Comparison of ENCODE assay signal across 17 cellular contexts in genomic region chr19:46225558-46226004, GRCh38. TPM values are rescaled to one million over a fixed set of nuclear protein-coding genes. Genes with fewer than 3 reads are reported as not detected.
A peak's percentile ranks its signal among the peaks of the same experiment; 100 is the strongest.
DNase-seq lines count a peak whose midpoint lies in the region; ATAC-seq, FAIRE-seq and TF ChIP-seq lines count a peak whose summit lies in the region.
"Had no signal": no experiment of that assay in that cellular context is flagged by ENCODE, and none has a peak within 500 bp of the region (broad histone marks: within the 10 kb centered on the region; RNA-seq: fewer than 3 reads in every experiment).

No MANE protein-coding gene starts in this region.

- no peaks in the 10 kb centered on the region for H3K9me3 ChIP-seq in astrocyte (ENCODE audit: insufficient read depth, low read depth, low read length)
- H3K9me3 ChIP-seq in CD4-positive, alpha-beta T cell (ENCODE audit: control insufficient read depth, low read length), result no peaks in the 10 kb centered on the region
- H3K9me3 ChIP-seq: body of pancreas had no signal

- TF ChIP-seq CTCF in astrocyte (IDR thresholded peaks at IDR 0.05; ENCODE audit: insufficient read depth, low read depth, low read length), result no peak
- TF ChIP-seq CTCF in CD4-positive, alpha-beta T cell (IDR thresholded peaks at IDR 0.05), result no peak

- no peak overlapping the region for H3K4me3 ChIP-seq in astrocyte (ENCODE audit: insufficient read depth, low read depth, low read length)
- H3K4me3 ChIP-seq: body of pancreas, hepatocyte, lung had no signal

- CTCF ChIA-PET in CD4-positive, alpha-beta T cell (lab: Charles Lee), result no interaction called here

- H3K4me1 Mint-ChIP-seq in astrocyte (ENCODE audit: low read depth, unreplicated experiment), result peaks cover 9% of the 10 kb centered on the region
- H3K4me1 Mint-ChIP-seq in CD4-positive, alpha-beta T cell (ENCODE audit: low read depth), result no peaks in the 10 kb centered on the region

- ATAC-seq in CD4-positive, alpha-beta T cell (ENCODE audit: poor library complexity), result no peak
- ATAC-seq: body of pancreas had no signal

- no peaks in the 10 kb centered on the region for H3K79me2 ChIP-seq in astrocyte (ENCODE audit: insufficient read depth, low read length)
- H3K79me2 ChIP-seq: hepatocyte had no signal

- H3K27ac Mint-ChIP-seq in astrocyte (ENCODE audit: unreplicated experiment), result no peak overlapping the region
- H3K27ac Mint-ChIP-seq in CD4-positive, alpha-beta T cell, result no peak overlapping the region

- no peaks in the 10 kb centered on the region for H3K36me3 Mint-ChIP-seq in astrocyte (ENCODE audit: low read depth, unreplicated experiment)
- H3K36me3 Mint-ChIP-seq in CD4-positive, alpha-beta T cell (ENCODE audit: low read depth), result no peaks in the 10 kb centered on the region

- no peak for TF ChIP-seq POLR2A in H54 (IDR thresholded peaks at IDR 0.05; ENCODE audit: low read depth, low read length)

- intact Hi-C loops in posterior vena cava (cut with DNase I), result no loop called here
- intact Hi-C loops in CD4-positive, alpha-beta T cell (cut with DNase I, micrococcal nuclease), result no loop called here

- no peak overlapping the region for H3K9ac ChIP-seq in astrocyte (ENCODE audit: low read length)

- peaks cover 62% of the 10 kb centered on the region for H3K27me3 ChIP-seq in astrocyte (ENCODE audit: insufficient read depth, low read length)
- H3K27me3 ChIP-seq in CD4-positive, alpha-beta T cell (ENCODE audit: control insufficient read depth, insufficient read depth, low read length), result peaks cover 31% of the 10 kb centered on the region
- H3K27me3 ChIP-seq: body of pancreas had no signal

- no peak overlapping the region for H2AFZ ChIP-seq in astrocyte (ENCODE audit: low read depth, low read length)
- H2AFZ ChIP-seq: hepatocyte had no signal

- no peaks in the 10 kb centered on the region for H3K36me3 ChIP-seq in astrocyte (ENCODE audit: insufficient read depth, low read length)

- no peaks in the 10 kb centered on the region for H3K4me1 ChIP-seq in astrocyte (ENCODE audit: insufficient read depth, low read length)

- peaks cover 7% of the 10 kb centered on the region for H4K20me1 ChIP-seq in astrocyte (ENCODE audit: insufficient read depth, low read length)

- no peak overlapping the region for H3K4me3 Mint-ChIP-seq in astrocyte (ENCODE audit: unreplicated experiment)
- no peak overlapping the region for H3K4me3 Mint-ChIP-seq in CD4-positive, alpha-beta T cell

- POLR2A ChIA-PET in CD4-positive, alpha-beta T cell (lab: Charles Lee), result no interaction called here

- no peak overlapping the region for H3K27ac ChIP-seq in astrocyte (ENCODE audit: low read depth, low read length)
- no peak overlapping the region for H3K27ac ChIP-seq in CD4-positive, alpha-beta T cell (ENCODE audit: low read depth, low read length)
- H3K27ac ChIP-seq: body of pancreas, hepatocyte had no signal

- no peak overlapping the region for H3K4me2 ChIP-seq in astrocyte (ENCODE audit: low read length)
- H3K4me2 ChIP-seq: hepatocyte had no signal

- DNase-seq in ELF-1 (ENCODE audit: low read depth, low spot score), result peak; percentile 19
- DNase-seq in Kasumi-1 (lab: John Stamatoyannopoulos, UW), result peak; percentile 4 to 38
- peak; percentile 10 for DNase-seq in astrocyte (ENCODE audit: low read depth)
- DNase-seq in islet precursor cell, result peak; percentile 36
- DNase-seq in posterior vena cava (ENCODE audit: low spot score), result no peak
- no peak for DNase-seq in HK-2 (ENCODE audit: unreplicated experiment)
- no peak for DNase-seq in H54 (ENCODE audit: insufficient read length, low spot score)
- no peak for DNase-seq in CD4-positive, alpha-beta T cell
- DNase-seq: activated CD4-positive, alpha-beta T cell treated with anti-CD3 and anti-CD28 coated beads for 1 hour; activated T-cell treated with anti-CD3 and anti-CD28 coated beads, Interleukin-2, amount 50 U/mL, for 48 hours; body of pancreas; HCEC 1CT; NCI-H1048; NCI-H2171 had no signal

- peaks cover 58% of the 10 kb centered on the region for H3K27me3 Mint-ChIP-seq in astrocyte (ENCODE audit: low read depth, unreplicated experiment)
- H3K27me3 Mint-ChIP-seq in CD4-positive, alpha-beta T cell, result peaks cover 71% of the 10 kb centered on the region

- peaks cover 2% of the 10 kb centered on the region for H3K9me3 Mint-ChIP-seq in astrocyte (ENCODE audit: unreplicated experiment)
- no peaks in the 10 kb centered on the region for H3K9me3 Mint-ChIP-seq in CD4-positive, alpha-beta T cell

- no peak for FAIRE-seq in astrocyte (lab: Jason Lieb, UNC)
- no peak for FAIRE-seq in H54 (lab: Jason Lieb, UNC)

RNA-seq across cellular contexts. Expression of gene IGFL1, which starts 4.0 kb away (rescaled TPM):
- total RNA-seq in astrocyte (not detected in 2 replicates), posterior vena cava (not detected)
- total RNA-seq in CD4-positive, alpha-beta T cell, result not detected
- total RNA-seq: body of pancreas, hepatocyte, lung, skeletal muscle tissue had no signal

Comparison
In these comparisons a context has a peak if more than half of its experiments do, and no peak if none do; other contexts are left out.
1. DNase-seq: peak in ELF-1 (single experiment), Kasumi-1 (2 of 2), astrocyte (single experiment) and islet precursor cell (single experiment); none in posterior vena cava (single experiment), HK-2 (single experiment), H54 (single experiment) and CD4-positive, alpha-beta T cell (0 of 10).